Comparison of ENCODE assay signal across 9 cellular contexts in genomic region chr2:171409436-171409971, GRCh38. TPM values are rescaled to one million over a fixed set of nuclear protein-coding genes. Genes with fewer than 3 reads are reported as not detected.
DNase-seq lines count a peak whose midpoint lies in the region; ATAC-seq, FAIRE-seq and TF ChIP-seq lines count a peak whose summit lies in the region.
"Had no signal": no experiment of that assay in that cellular context is flagged by ENCODE, and none has a peak within 500 bp of the region (broad histone marks: within the 10 kb centered on the region; RNA-seq: fewer than 3 reads in every experiment).

No MANE protein-coding gene starts in this region.

- H3K36me3 ChIP-seq in liver (ENCODE audit: control insufficient read depth in 4 of 4, insufficient read depth in 3 of 4, low read depth in 1 of 4, low read length in 3 of 4), result no peaks in the 10 kb centered on the region
- H3K36me3 ChIP-seq in HepG2 (replicated peaks in 1 of 2; ENCODE audit: control insufficient read depth in 1 of 2, insufficient read depth in 2 of 2, low read length in 2 of 2), result no peaks in the 10 kb centered on the region; a peak in 3 of 5 replicates
- peaks cover 0 to 10% of the 10 kb centered on the region in 2 experiments; a peak in 3 of 4 replicates for H3K36me3 ChIP-seq in GM12878 (ENCODE audit: control insufficient read depth in 2 of 2, insufficient read depth in 2 of 2, low read length in 1 of 2)
- H3K36me3 ChIP-seq in Karpas-422 (ENCODE audit: insufficient read depth, low read length), result no peaks in the 10 kb centered on the region

- intact Hi-C loops in HepG2 (cut with micrococcal nuclease; ENCODE audit: unreplicated experiment), result no loop called here
- intact Hi-C loops in GM12878 (cut with micrococcal nuclease; ENCODE audit: unreplicated experiment), result no loop called here

- TF ChIP-seq CTCF in liver (IDR thresholded peaks at IDR 0.05; ENCODE audit: low read depth, low read length, missing input control) (no peak), HepG2 (CRISPR knock-in tag; IDR thresholded peaks at IDR 0.05) (no peak), GM12878 (IDR thresholded peaks at IDR 0.05 in 2 of 3, conservative IDR thresholded peaks at IDR 0.05 in 1 of 3; ENCODE audit: control insufficient read depth in 2 of 3, extremely low read depth in 1 of 3, insufficient read depth in 1 of 3, low read depth in 3 of 3, low read length in 3 of 3) (no peak), omental fat pad (IDR thresholded peaks at IDR 0.05) (no peak)

- TF ChIP-seq RAD21 in liver (IDR thresholded peaks at IDR 0.05) (no peak), HepG2 (CRISPR knock-in tag; IDR thresholded peaks at IDR 0.05) (no peak), GM12878 (IDR thresholded peaks at IDR 0.05; ENCODE audit: insufficient read depth, low read depth, low read length) (0 out of 2 replicates have a peak, but pooled peaks have one; percentile 3)

- POLR2A ChIA-PET in HepG2 (lab: Yijun Ruan, JAX), result no interaction called here
- POLR2A ChIA-PET in GM12878 (lab: Charles Lee), result interaction anchor here (0.5 to 7.0 kb wide), 13 partner anchors 20 to 254 kb away, joined by 3 to 168 read pairs (median 4); partner anchors contain the start of genes DCAF17 and METTL8

- TF ChIP-seq EP300 in HepG2 (IDR thresholded peaks at IDR 0.05; ENCODE audit: low read depth in 2 of 2, low read length in 2 of 2) (no peak), HepG2 (CRISPR knock-in tag; IDR thresholded peaks at IDR 0.05; ENCODE audit: borderline replicate concordance) (no peak), GM12878 (IDR thresholded peaks at IDR 0.05; ENCODE audit: borderline replicate concordance in 1 of 2, control insufficient read depth in 1 of 2, low read depth in 2 of 2, low read length in 2 of 2) (no peak)

- DNase-seq in HepG2 (ENCODE audit: low spot score) (no peak), GM12878 (ENCODE audit: low read depth, low spot score) (no peak), left kidney (ENCODE audit: low read depth, low spot score) (peak; percentile 4), omental fat pad (ENCODE audit: low spot score) (no peak), Karpas-422 (no peak)
- DNase-seq: stimulated activated CD4-positive, alpha-beta T cell treated with anti-CD3 and anti-CD28 coated beads, Interleukin-15, amount 100 ng/mL, for 24 hours had no signal

- H3K9ac ChIP-seq in liver (ENCODE audit: low read depth in 1 of 2, low read length in 2 of 2) (no peak overlapping the region), HepG2 (ENCODE audit: insufficient read depth, low read depth, low read length) (no peak overlapping the region), GM12878 (ENCODE audit: control insufficient read depth, insufficient read depth, low read length) (peak overlapping the region; percentile 55; the same call in 1 of the 2 replicates), Karpas-422 (ENCODE audit: low read length) (no peak overlapping the region)

- H3K9me3 ChIP-seq in liver (ENCODE audit: control insufficient read depth in 4 of 4, low read length in 3 of 4) (no peaks in the 10 kb centered on the region), HepG2 (ENCODE audit: low read length) (no peaks in the 10 kb centered on the region), GM12878 (replicated peaks; ENCODE audit: control insufficient read depth, insufficient read depth, low read length) (peaks cover 8% of the 10 kb centered on the region), Karpas-422 (ENCODE audit: low read length) (no peaks in the 10 kb centered on the region)

- in situ Hi-C loops in HepG2 (cut with HindIII; ENCODE audit: extremely low pct_ligation_motif_present, low pct_unique_long_range_greater_than_20kb), result no loop called here
- in situ Hi-C loops in GM12878 (cut with MboI), result no loop called here

- BruUV-seq in HepG2 (replicated peaks; lab: Mats Ljungman, UMichigan), result no TSS peak
- TSS peak; percentile 70 for BruUV-seq in GM12878 (replicated peaks; lab: Mats Ljungman, UMichigan)

- no peak overlapping the region for H2AFZ ChIP-seq in HepG2 (ENCODE audit: low read length)
- 0 out of 2 replicates have a peak overlapping the region, but pooled peaks have one; percentile 19 for H2AFZ ChIP-seq in GM12878 (ENCODE audit: control insufficient read depth, low read depth, low read length)
- H2AFZ ChIP-seq in Karpas-422 (ENCODE audit: low read length), result no peak overlapping the region

- H3K27me3 ChIP-seq in liver (ENCODE audit: control insufficient read depth in 4 of 4, insufficient read depth in 4 of 4, low read length in 3 of 4), result no peaks in the 10 kb centered on the region
- H3K27me3 ChIP-seq in HepG2 (ENCODE audit: control insufficient read depth in 1 of 2, insufficient read depth in 2 of 2, low read length in 2 of 2), result no peaks in the 10 kb centered on the region
- no peaks in the 10 kb centered on the region for H3K27me3 ChIP-seq in GM12878 (replicated peaks in 1 of 2; ENCODE audit: control insufficient read depth in 2 of 2, insufficient read depth in 2 of 2, low read length in 1 of 2)
- no peaks in the 10 kb centered on the region for H3K27me3 ChIP-seq in Karpas-422 (ENCODE audit: low read length)

- H3K4me3 ChIP-seq in liver (ENCODE audit: low read depth in 1 of 3, low read length in 3 of 3) (peak overlapping the region in 2 of 3 donors; percentile 11 to 14), HepG2 (replicated peaks in 1 of 3; ENCODE audit: insufficient read depth in 1 of 3, low read depth in 2 of 3, low read length in 3 of 3) (no peak overlapping the region), GM12878 (peak overlapping the region; percentile 30; the same call in 1 of the 2 replicates), Karpas-422 (ENCODE audit: low read length) (no peak overlapping the region)

- no peak for FAIRE-seq in HepG2 (lab: Jason Lieb, UNC)
- no peak for FAIRE-seq in GM12878 (lab: Jason Lieb, UNC)

- ATAC-seq in HepG2, result no peak
- peak; percentile 49 for ATAC-seq in GM12878
- ATAC-seq in omental fat pad (ENCODE audit: low FRiP score), result no peak
- ATAC-seq in HG03342 (IDR thresholded peaks at IDR 0.05; ENCODE audit: unreplicated experiment), result no peak
- no peak for ATAC-seq in GM18861 (IDR thresholded peaks at IDR 0.05; ENCODE audit: unreplicated experiment)

- H4K20me1 ChIP-seq in HepG2 (ENCODE audit: insufficient read depth, low read length) (no peaks in the 10 kb centered on the region), GM12878 (ENCODE audit: control insufficient read depth, insufficient read depth) (no peaks in the 10 kb centered on the region), Karpas-422 (ENCODE audit: insufficient read depth, low read depth, low read length) (no peaks in the 10 kb centered on the region)

- SMC1A ChIA-PET in GM12878 (lab: Charles Lee; ENCODE audit: uncharacterized antibody, unreplicated experiment), result interaction anchor here (0.9 to 8.3 kb wide), 21 partner anchors 10 to 356 kb away, joined by 3 to 273 read pairs (median 7); partner anchors contain the start of gene METTL8

- CTCF ChIA-PET in HepG2 (lab: Yijun Ruan, JAX; ENCODE audit: low intra/inter-chr PET ratio, low total read pairs), result no interaction called here
- CTCF ChIA-PET in GM12878 (lab: Yijun Ruan, JAX), result interaction anchor here (0.8 to 6.3 kb wide), 14 partner anchors 13 to 437 kb away, joined by 3 to 29 read pairs (median 6); partner anchors contain the start of genes DCAF17 and METTL8

- H3K27ac ChIP-seq in liver (ENCODE audit: low read depth in 1 of 2, low read length in 2 of 2) (no peak overlapping the region), HepG2 (ENCODE audit: extremely low read length, insufficient read depth, low read length) (no peak overlapping the region), GM12878 (ENCODE audit: control insufficient read depth, insufficient read depth) (peak overlapping the region; percentile 72), Karpas-422 (ENCODE audit: low read length) (no peak overlapping the region)

- no peak for TF ChIP-seq POLR2A in HepG2 (IDR thresholded peaks at IDR 0.05; ENCODE audit: insufficient read depth in 1 of 2, low read depth in 2 of 2, low read length in 2 of 2)
- no peak for TF ChIP-seq POLR2A in GM12878 (IDR thresholded peaks at IDR 0.05; ENCODE audit: low read depth, low read length)

- no peak overlapping the region for H3K4me2 ChIP-seq in HepG2 (ENCODE audit: low read depth, low read length)
- H3K4me2 ChIP-seq in GM12878 (ENCODE audit: control insufficient read depth, insufficient read depth), result peak overlapping the region; percentile 56
- no peak overlapping the region for H3K4me2 ChIP-seq in Karpas-422 (ENCODE audit: low read depth, low read length, poor library complexity, severe bottlenecking)

- peaks cover 52% of the 10 kb centered on the region for H3K79me2 ChIP-seq in HepG2 (ENCODE audit: insufficient read depth, low read length)
- H3K79me2 ChIP-seq in GM12878 (ENCODE audit: control insufficient read depth, insufficient read depth, low read length), result peaks cover 83% of the 10 kb centered on the region
- 0 out of 2 replicates have a peak, but pooled peaks cover 4% of the 10 kb centered on the region for H3K79me2 ChIP-seq in Karpas-422 (ENCODE audit: low read length)

- 74% methylated on average over 8 of the region's 8 CpGs for WGBS in liver
- WGBS in HepG2 (ENCODE audit: low lambda C conversion rate), result 94% methylated on average over 8 of the region's 8 CpGs
- WGBS in GM12878 (ENCODE audit: insufficient coverage, insufficient replicate concordance, low lambda C conversion rate, missing lambda C conversion rate), result 83% methylated on average over 8 of the region's 8 CpGs

- RAD21 ChIA-PET in GM12878 (lab: Charles Lee; ENCODE audit: unreplicated experiment), result interaction anchor here (0.7 to 7.0 kb wide), 14 partner anchors 11 to 479 kb away, joined by 3 to 208 read pairs (median 6); no protein-coding TSS in a partner anchor

- H3K9me2 ChIP-seq in Karpas-422 (replicated peaks; ENCODE audit: insufficient read depth, low read length), result no peaks in the 10 kb centered on the region

- peaks cover 0 to 2% (median 0%) of the 10 kb centered on the region in 4 donors for H3K4me1 ChIP-seq in liver (ENCODE audit: control insufficient read depth in 4 of 4, insufficient read depth in 4 of 4, low read length in 3 of 4)
- H3K4me1 ChIP-seq in HepG2 (ENCODE audit: insufficient read depth, low read length), result no peaks in the 10 kb centered on the region
- H3K4me1 ChIP-seq in GM12878 (ENCODE audit: control insufficient read depth, insufficient read depth, low read length), result peaks cover 73% of the 10 kb centered on the region
- peaks cover 5% of the 10 kb centered on the region for H3K4me1 ChIP-seq in Karpas-422 (ENCODE audit: low read length)

RNA-seq across cellular contexts. Expression of gene METTL8, which starts 24.3 kb away (rescaled TPM):
- 1 to 10 TPM; 5.2 to 6.6 TPM for total RNA-seq in liver
- 1 to 10 TPM; 3.6 to 8.1 TPM for polyA plus RNA-seq in liver
- total RNA-seq in HepG2 (2016; rRNA removed; fragmentation: Illumina TruSeq; extraction: Trizol), result 68.2 and 89.8 TPM in 2 replicates
- total RNA-seq in HepG2 (2016; cell fraction: cytosol; rRNA removed; fragmentation: Illumina TruSeq; extraction: Trizol; ENCODE audit: low read depth), result 58.1 and 65.6 TPM in 2 replicates
- total RNA-seq in HepG2 (2016; cell fraction: insoluble cytoplasmic fraction; rRNA removed; fragmentation: Illumina TruSeq; extraction: Trizol), result 68.4 and 92.8 TPM in 2 replicates
- total RNA-seq in HepG2 (2016; cell fraction: membrane; rRNA removed; fragmentation: Illumina TruSeq; extraction: Trizol), result 43.4 and 53.8 TPM in 2 replicates
- 39.4 and 45.4 TPM in 2 replicates for total RNA-seq in HepG2 (2016; cell fraction: nucleus; rRNA removed; fragmentation: Illumina TruSeq; extraction: Trizol)
- polyA plus RNA-seq in HepG2 (2011; rRNA removed), result 9.9 and 18.6 TPM in 2 replicates
- polyA plus RNA-seq in HepG2 (2011; cell fraction: cytosol; rRNA removed), result 6.5 and 8.9 TPM in 2 replicates
- 7.2 and 8.0 TPM in 2 replicates for polyA plus RNA-seq in HepG2 (2011; cell fraction: nucleus; rRNA removed)
- polyA plus RNA-seq in HepG2 (2012), result 10.5 and 21.7 TPM in 2 replicates
- 14.6 and 19.9 TPM in 2 replicates for polyA plus RNA-seq in HepG2 (2016; cell fraction: cytosol; fragmentation: Illumina TruSeq; extraction: Trizol; ENCODE audit: low read depth)
- polyA plus RNA-seq in HepG2 (2016; cell fraction: insoluble cytoplasmic fraction; fragmentation: Illumina TruSeq; extraction: Trizol; ENCODE audit: low read depth), result 57.8 and 61.8 TPM in 2 replicates
- 29.4 and 30.5 TPM in 2 replicates for polyA plus RNA-seq in HepG2 (2016; cell fraction: membrane; fragmentation: Illumina TruSeq; extraction: Trizol; ENCODE audit: low read depth)
- 50.6 and 52.1 TPM in 2 replicates for polyA plus RNA-seq in HepG2 (2016; cell fraction: nucleus; fragmentation: Illumina TruSeq; extraction: Trizol; ENCODE audit: insufficient read depth, low read depth)
- polyA minus RNA-seq in HepG2 (2011; rRNA and poly(A)+ RNA removed; ENCODE audit: low replicate concordance), result 12.2 and 23.7 TPM in 2 replicates
- 16.2 and 17.8 TPM in 2 replicates for polyA minus RNA-seq in HepG2 (2011; cell fraction: cytosol; rRNA and poly(A)+ RNA removed)
- polyA minus RNA-seq in HepG2 (2011; cell fraction: nucleus; rRNA and poly(A)+ RNA removed), result 30.9 and 35.8 TPM in 2 replicates
- 116 and 122 TPM in 2 replicates for total RNA-seq in GM12878 (2013; cell fraction: nucleolus; rRNA removed)
- total RNA-seq in GM12878 (2014; rRNA removed), result 31.3 and 35.7 TPM in 2 replicates
- total RNA-seq in GM12878 (2014; rRNA removed; fragmentation: Illumina TruSeq; extraction: Trizol), result 52.6 and 53.2 TPM in 2 replicates
- total RNA-seq in GM12878 (2021), result 49.3 and 49.8 TPM in 2 replicates
- 15.4 TPM for polyA plus RNA-seq in GM12878 (2011; ENCODE audit: low read depth)
- polyA plus RNA-seq in GM12878 (2011; rRNA removed), result 62.3 and 101 TPM in 2 replicates
- polyA plus RNA-seq in GM12878 (2011; cell fraction: cytosol; rRNA removed), result 15.3 and 19.1 TPM in 2 replicates
- 15.9 and 21.8 TPM in 2 replicates for polyA plus RNA-seq in GM12878 (2011; cell fraction: nucleus; rRNA removed)
- polyA plus RNA-seq in GM12878 (2012), result 27.1 and 47.0 TPM in 2 replicates
- 56.2 and 65.7 TPM in 2 replicates for polyA plus RNA-seq in GM12878 (2014; fragmentation: Illumina TruSeq; extraction: Trizol)
- polyA plus RNA-seq in GM12878 (2014; fragmentation: Nextera tagmentation; extraction: Ambion mirVana), result 10 to 100 TPM; 34.9 to 42.5 TPM
- 30.3 and 30.8 TPM in 2 replicates for polyA plus RNA-seq in GM12878 (2014; rRNA removed)
- 10 to 100 TPM; 94.4 to 96.3 TPM for polyA plus RNA-seq in GM12878 (2016; fragmentation: Nextera tagmentation; extraction: Ambion mirVana)
- 26.0 and 42.8 TPM in 2 replicates for polyA minus RNA-seq in GM12878 (2011; rRNA and poly(A)+ RNA removed)
- polyA minus RNA-seq in GM12878 (2011; cell fraction: cytosol; rRNA and poly(A)+ RNA removed), result 14.0 and 21.0 TPM in 2 replicates
- polyA minus RNA-seq in GM12878 (2011; cell fraction: nucleus; rRNA and poly(A)+ RNA removed), result 15.1 and 26.8 TPM in 2 replicates
- total RNA-seq in omental fat pad, result 10 to 100 TPM; 10.7 to 25.0 (median 19.0) TPM
- 13.1 and 16.5 TPM in 2 replicates for total RNA-seq in Karpas-422 (2014; rRNA removed; shearing (Covaris generic); ENCODE audit: low replicate concordance)

RNA-seq across cellular contexts. Expression of gene DCAF17, which starts 24.5 kb away (rescaled TPM):
- total RNA-seq in liver, result 10 to 100 TPM in 1 of 2 donors, 1 to 10 TPM in 1; 9.2 to 10.4 TPM
- 1 to 10 TPM; 2.5 to 3.0 TPM for polyA plus RNA-seq in liver
- 30.0 and 35.3 TPM in 2 replicates for total RNA-seq in HepG2 (2016; rRNA removed; fragmentation: Illumina TruSeq; extraction: Trizol)
- total RNA-seq in HepG2 (2016; cell fraction: cytosol; rRNA removed; fragmentation: Illumina TruSeq; extraction: Trizol; ENCODE audit: low read depth), result 26.5 and 32.7 TPM in 2 replicates
- 30.5 and 35.1 TPM in 2 replicates for total RNA-seq in HepG2 (2016; cell fraction: insoluble cytoplasmic fraction; rRNA removed; fragmentation: Illumina TruSeq; extraction: Trizol)
- total RNA-seq in HepG2 (2016; cell fraction: membrane; rRNA removed; fragmentation: Illumina TruSeq; extraction: Trizol), result 21.8 and 25.2 TPM in 2 replicates
- total RNA-seq in HepG2 (2016; cell fraction: nucleus; rRNA removed; fragmentation: Illumina TruSeq; extraction: Trizol), result 44.6 and 46.6 TPM in 2 replicates
- 13.7 and 13.8 TPM in 2 replicates for polyA plus RNA-seq in HepG2 (2011; rRNA removed)
- 5.4 and 7.3 TPM in 2 replicates for polyA plus RNA-seq in HepG2 (2011; cell fraction: cytosol; rRNA removed)
- 14.2 and 21.4 TPM in 2 replicates for polyA plus RNA-seq in HepG2 (2011; cell fraction: nucleus; rRNA removed)
- polyA plus RNA-seq in HepG2 (2012), result 12.1 and 13.8 TPM in 2 replicates
- polyA plus RNA-seq in HepG2 (2016; cell fraction: cytosol; fragmentation: Illumina TruSeq; extraction: Trizol; ENCODE audit: low read depth), result 2.4 and 2.6 TPM in 2 replicates
- polyA plus RNA-seq in HepG2 (2016; cell fraction: insoluble cytoplasmic fraction; fragmentation: Illumina TruSeq; extraction: Trizol; ENCODE audit: low read depth), result 23.4 and 23.9 TPM in 2 replicates
- 6.3 and 7.2 TPM in 2 replicates for polyA plus RNA-seq in HepG2 (2016; cell fraction: membrane; fragmentation: Illumina TruSeq; extraction: Trizol; ENCODE audit: low read depth)
- polyA plus RNA-seq in HepG2 (2016; cell fraction: nucleus; fragmentation: Illumina TruSeq; extraction: Trizol; ENCODE audit: insufficient read depth, low read depth), result 43.8 and 46.2 TPM in 2 replicates
- 5.9 and 15.8 TPM in 2 replicates for polyA minus RNA-seq in HepG2 (2011; rRNA and poly(A)+ RNA removed; ENCODE audit: low replicate concordance)
- polyA minus RNA-seq in HepG2 (2011; cell fraction: cytosol; rRNA and poly(A)+ RNA removed), result 14.3 and 20.7 TPM in 2 replicates
- 64.5 and 78.1 TPM in 2 replicates for polyA minus RNA-seq in HepG2 (2011; cell fraction: nucleus; rRNA and poly(A)+ RNA removed)
- 94.6 and 99.0 TPM in 2 replicates for total RNA-seq in GM12878 (2013; cell fraction: nucleolus; rRNA removed)
- 28.6 and 30.6 TPM in 2 replicates for total RNA-seq in GM12878 (2014; rRNA removed)
- total RNA-seq in GM12878 (2014; rRNA removed; fragmentation: Illumina TruSeq; extraction: Trizol), result 26.2 and 27.1 TPM in 2 replicates
- 23.4 and 24.9 TPM in 2 replicates for total RNA-seq in GM12878 (2021)
- 6.5 TPM for polyA plus RNA-seq in GM12878 (2011; ENCODE audit: low read depth)
- 32.9 and 43.0 TPM in 2 replicates for polyA plus RNA-seq in GM12878 (2011; rRNA removed)
- polyA plus RNA-seq in GM12878 (2011; cell fraction: cytosol; rRNA removed), result 10.3 and 11.3 TPM in 2 replicates
- 35.0 and 38.9 TPM in 2 replicates for polyA plus RNA-seq in GM12878 (2011; cell fraction: nucleus; rRNA removed)
- 11.2 and 13.9 TPM in 2 replicates for polyA plus RNA-seq in GM12878 (2012)
- 26.7 and 31.8 TPM in 2 replicates for polyA plus RNA-seq in GM12878 (2014; fragmentation: Illumina TruSeq; extraction: Trizol)
- 1 to 10 TPM; 5.2 to 5.6 TPM for polyA plus RNA-seq in GM12878 (2014; fragmentation: Nextera tagmentation; extraction: Ambion mirVana)
- 15.3 and 16.4 TPM in 2 replicates for polyA plus RNA-seq in GM12878 (2014; rRNA removed)
- polyA plus RNA-seq in GM12878 (2016; fragmentation: Nextera tagmentation; extraction: Ambion mirVana), result 10 to 100 TPM; 20.1 to 21.9 TPM
- 26.2 and 44.1 TPM in 2 replicates for polyA minus RNA-seq in GM12878 (2011; rRNA and poly(A)+ RNA removed)
- polyA minus RNA-seq in GM12878 (2011; cell fraction: cytosol; rRNA and poly(A)+ RNA removed), result 13.6 and 16.9 TPM in 2 replicates
- 21.5 and 34.2 TPM in 2 replicates for polyA minus RNA-seq in GM12878 (2011; cell fraction: nucleus; rRNA and poly(A)+ RNA removed)
- total RNA-seq in omental fat pad, result 10 to 100 TPM in 3 of 4 donors, 1 to 10 TPM in 1; 9.9 to 25.7 (median 15.1) TPM
- total RNA-seq in Karpas-422 (2014; rRNA removed; shearing (Covaris generic); ENCODE audit: low replicate concordance), result 22.3 and 63.2 TPM in 2 replicates

Comparison
In these comparisons a context has a peak if more than half of its experiments do, and no peak if none do; other contexts are left out.
1. H3K4me3 ChIP-seq: peak in liver (2 of 3) and GM12878 (single experiment); none in HepG2 (0 of 3) and Karpas-422 (single experiment).